7 cellular contexts compared by ENCODE assay signal in genomic region chr1:35902671-35903070, GRCh38.
"Had no signal": no experiment of that assay in that cellular context is flagged by ENCODE, and none has a peak within 500 bp of the region (broad histone marks: within the 10 kb centered on the region; RNA-seq: fewer than 3 reads in every experiment).

No MANE protein-coding gene starts in this region.

- ATAC-seq: HCT116 had no signal

- H3K9me3 ChIP-seq: HAP-1 had no signal

- H3K27ac ChIP-seq: GM23248 had no signal

- H3K4me3 ChIP-seq: GM23248, HAP-1 had no signal

- H3K4me1 ChIP-seq: HAP-1 had no signal

- DNase-seq: GM23248, GOT3, H7, HFFc6, IMR-90 had no signal
